Comparison of ENCODE assay signal across 16 cellular contexts in the genomic region with DNA sequence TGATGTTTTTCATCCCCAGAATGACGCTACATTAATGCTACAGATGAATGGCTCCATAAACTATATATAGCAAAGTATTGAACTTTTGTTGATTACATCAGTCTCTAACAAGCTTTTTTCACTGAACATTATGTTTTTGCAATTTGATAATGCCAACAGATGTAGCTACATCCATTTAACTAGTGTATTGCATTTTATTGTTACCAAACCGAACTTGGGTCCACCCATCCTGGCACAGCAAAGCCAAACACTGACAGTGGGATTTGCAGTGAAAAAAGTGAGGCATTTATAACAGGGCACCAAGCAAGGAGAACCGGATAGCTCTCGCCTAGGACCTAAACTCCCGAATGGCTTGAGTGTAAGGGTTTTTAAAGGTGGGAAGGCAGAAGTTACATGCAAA.
DNase-seq lines count a peak whose midpoint lies in the region; ATAC-seq, FAIRE-seq and TF ChIP-seq lines count a peak whose summit lies in the region.
"Had no signal": no experiment of that assay in that cellular context is flagged by ENCODE, and none has a peak within 500 bp of the region (broad histone marks: within the 10 kb centered on the region; RNA-seq: fewer than 3 reads in every experiment).

No MANE protein-coding gene starts in this region.

- peak overlapping the region; percentile 31 for H3K4ac ChIP-seq in trophoblast cell (ENCODE audit: low read depth, low read length)

- in situ Hi-C loops in HAP-1 (cut with MboI; ENCODE audit: low sequenced_read_pairs): no loop called here

- H2AFZ ChIP-seq in trophoblast cell (ENCODE audit: insufficient read depth, low read length, poor library complexity): no peak overlapping the region

- H3K9me3 ChIP-seq in trophoblast cell (ENCODE audit: insufficient read depth, low read depth, low read length): no peaks in the 10 kb centered on the region
- no peaks in the 10 kb centered on the region for H3K9me3 ChIP-seq in uterus
- H3K9me3 ChIP-seq in HAP-1: no peaks in the 10 kb centered on the region
- H3K9me3 ChIP-seq: BLaER1 treated with 17β-estradiol and CSF1 and Interleukin-3, amounts not matched to agents 10 nM and 100 nM had no signal

- H3K4me1 ChIP-seq in trophoblast cell (ENCODE audit: control insufficient read depth in 1 of 2, insufficient read depth in 2 of 2, low read length in 2 of 2): peaks cover 22 to 23% of the 10 kb centered on the region in 2 experiments
- H3K4me1 ChIP-seq in uterus: no peaks in the 10 kb centered on the region
- no peaks in the 10 kb centered on the region; the same call in 1 of the 2 replicates for H3K4me1 ChIP-seq in HAP-1

- intact Hi-C loops in uterus (cut with DNase I; ENCODE audit: low total_unique reads): no loop called here

- peak overlapping the region; percentile 43 for H2BK12ac ChIP-seq in trophoblast cell (ENCODE audit: low read length)

- peak overlapping the region; percentile 64 for H4K91ac ChIP-seq in trophoblast cell (ENCODE audit: low read depth, low read length)

- peak overlapping the region; percentile 38 for H2AK5ac ChIP-seq in trophoblast cell (ENCODE audit: low read length)

- H4K12ac ChIP-seq in trophoblast cell (ENCODE audit: low read depth, low read length): no peak overlapping the region

- TF ChIP-seq CTCF in uterus (IDR thresholded peaks at IDR 0.05): no peak

- no CpG with 5 or more reads among the region's 5 CpGs for WGBS in trophoblast cell (ENCODE audit: extremely low coverage, insufficient coverage, insufficient read length)

- ATAC-seq in HG03097 (IDR thresholded peaks at IDR 0.05; ENCODE audit: low FRiP score, unreplicated experiment): no peak

- H3K4me3 ChIP-seq in trophoblast cell (ENCODE audit: low read depth, low read length) (no peak overlapping the region), uterus (no peak overlapping the region), HAP-1 (no peak overlapping the region)
- H3K4me3 ChIP-seq: BLaER1 treated with 17β-estradiol and CSF1 and Interleukin-3, amounts not matched to agents 10 nM and 100 nM; SK-N-MC had no signal

- H2BK120ac ChIP-seq in trophoblast cell (ENCODE audit: insufficient read depth, low read length, poor library complexity): peak overlapping the region; percentile 21

- no peaks in the 10 kb centered on the region for H3K79me2 ChIP-seq in trophoblast cell (ENCODE audit: control insufficient read depth, insufficient read depth, low read length, poor library complexity)

- H3K27me3 ChIP-seq in trophoblast cell (ENCODE audit: insufficient read depth, low read length) (no peaks in the 10 kb centered on the region), uterus (no peaks in the 10 kb centered on the region), HAP-1 (ENCODE audit: low read depth) (no peaks in the 10 kb centered on the region)
- H3K27me3 ChIP-seq: BLaER1 treated with 17β-estradiol and CSF1 and Interleukin-3, amounts not matched to agents 10 nM and 100 nM had no signal

- H3K14ac ChIP-seq in trophoblast cell (ENCODE audit: low read length): peak overlapping the region; percentile 59

- H3K27ac ChIP-seq in trophoblast cell (ENCODE audit: low read depth, low read length) (peak overlapping the region; percentile 91), uterus (no peak overlapping the region)
- H3K27ac ChIP-seq: BLaER1 treated with 17β-estradiol and CSF1 and Interleukin-3, amounts not matched to agents 10 nM and 100 nM; SK-N-MC had no signal

- H4K8ac ChIP-seq in trophoblast cell (ENCODE audit: low read depth, low read length): peak overlapping the region; percentile 44

- H3K9ac ChIP-seq in trophoblast cell (ENCODE audit: low read length): no peak overlapping the region
- H3K9ac ChIP-seq: BLaER1 treated with 17β-estradiol and CSF1 and Interleukin-3, amounts not matched to agents 10 nM and 100 nM had no signal

- no peak overlapping the region for H3K4me2 ChIP-seq in trophoblast cell (ENCODE audit: low read length)
- H3K4me2 ChIP-seq: BLaER1 treated with 17β-estradiol and CSF1 and Interleukin-3, amounts not matched to agents 10 nM and 100 nM had no signal

- TF ChIP-seq POLR2A in uterus (IDR thresholded peaks at IDR 0.05): no peak

- FAIRE-seq in HTR-8/SVneo (lab: Jason Lieb, UNC): peak; percentile 33

- DNase-seq in HTR-8/SVneo (ENCODE audit: insufficient read length, low spot score) (no peak), NCI-H2171 (lab: John Stamatoyannopoulos, UW) (peak; percentile 57), fibroblast of gingiva (ENCODE audit: low read depth) (peak; percentile 85), trophoblast cell (no peak), uterus (no peak), HAP-1 (ENCODE audit: low spot score in 2 of 2) (no peak)
- DNase-seq: DMS153; EL; NCI-H2029 treated with DMSO at 0.1 percent for 48 hours; NCI-H2227 treated with DMSO at 0.1 percent for 48 hours; NCI-H526 treated with DMSO at 0.1 percent for 48 hours; NK-92 treated with Interleukin-12 subunit alpha and Interleukin-12 subunit beta, amount 100 ng/mL, for 24 hours; OCI-M1 had no signal

- H2BK5ac ChIP-seq in trophoblast cell (ENCODE audit: low read depth, low read length, poor library complexity): peak overlapping the region; percentile 82

- H3K36me3 ChIP-seq in trophoblast cell (ENCODE audit: control insufficient read depth in 1 of 2, insufficient read depth in 2 of 2, low read length in 2 of 2): no peaks in the 10 kb centered on the region
- no peaks in the 10 kb centered on the region for H3K36me3 ChIP-seq in uterus
- H3K36me3 ChIP-seq in HAP-1 (replicated peaks): no peaks in the 10 kb centered on the region
- H3K36me3 ChIP-seq: BLaER1 treated with 17β-estradiol and CSF1 and Interleukin-3, amounts not matched to agents 10 nM and 100 nM had no signal

- no peak overlapping the region for H3K18ac ChIP-seq in trophoblast cell (ENCODE audit: low read length)

- H3K79me1 ChIP-seq in trophoblast cell (ENCODE audit: low read length): peaks cover 34% of the 10 kb centered on the region

- no peak overlapping the region for H3K23ac ChIP-seq in trophoblast cell (ENCODE audit: low read length)

Comparison
In these comparisons a context has a peak if more than half of its experiments do, and no peak if none do; other contexts are left out.
1. DNase-seq: peak in NCI-H2171 (single experiment) and fibroblast of gingiva (single experiment); none in HTR-8/SVneo (single experiment), trophoblast cell (0 of 2), uterus (0 of 2) and HAP-1 (0 of 2).